1 cellular context compared by ENCODE assay signal in genomic region chr15:36940636-36941285, GRCh38.
A peak's percentile ranks its signal among the peaks of the same experiment; 100 is the strongest.
TF ChIP-seq lines count a peak whose summit lies in the region.

No MANE protein-coding gene starts in this region.

TF ChIP-seq in GM12878, 131 proteins besides CTCF, POLR2A, EP300 and RAD21 (continued from another document):
- TF ChIP-seq, protein P1, sequence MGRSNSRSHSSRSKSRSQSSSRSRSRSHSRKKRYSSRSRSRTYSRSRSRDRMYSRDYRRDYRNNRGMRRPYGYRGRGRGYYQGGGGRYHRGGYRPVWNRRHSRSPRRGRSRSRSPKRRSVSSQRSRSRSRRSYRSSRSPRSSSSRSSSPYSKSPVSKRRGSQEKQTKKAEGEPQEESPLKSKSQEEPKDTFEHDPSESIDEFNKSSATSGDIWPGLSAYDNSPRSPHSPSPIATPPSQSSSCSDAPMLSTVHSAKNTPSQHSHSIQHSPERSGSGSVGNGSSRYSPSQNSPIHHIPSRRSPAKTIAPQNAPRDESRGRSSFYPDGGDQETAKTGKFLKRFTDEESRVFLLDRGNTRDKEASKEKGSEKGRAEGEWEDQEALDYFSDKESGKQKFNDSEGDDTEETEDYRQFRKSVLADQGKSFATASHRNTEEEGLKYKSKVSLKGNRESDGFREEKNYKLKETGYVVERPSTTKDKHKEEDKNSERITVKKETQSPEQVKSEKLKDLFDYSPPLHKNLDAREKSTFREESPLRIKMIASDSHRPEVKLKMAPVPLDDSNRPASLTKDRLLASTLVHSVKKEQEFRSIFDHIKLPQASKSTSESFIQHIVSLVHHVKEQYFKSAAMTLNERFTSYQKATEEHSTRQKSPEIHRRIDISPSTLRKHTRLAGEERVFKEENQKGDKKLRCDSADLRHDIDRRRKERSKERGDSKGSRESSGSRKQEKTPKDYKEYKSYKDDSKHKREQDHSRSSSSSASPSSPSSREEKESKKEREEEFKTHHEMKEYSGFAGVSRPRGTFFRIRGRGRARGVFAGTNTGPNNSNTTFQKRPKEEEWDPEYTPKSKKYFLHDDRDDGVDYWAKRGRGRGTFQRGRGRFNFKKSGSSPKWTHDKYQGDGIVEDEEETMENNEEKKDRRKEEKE (IDR thresholded peaks at IDR 0.05), result no peak
- no peak for TF ChIP-seq USF1 (IDR thresholded peaks at IDR 0.05; ENCODE audit: borderline replicate concordance, extremely low read length, insufficient read depth, low read depth, low read length)
- 0 out of 2 replicates have a peak, but pooled peaks have one; percentile 31 for TF ChIP-seq MTA2 (IDR thresholded peaks at IDR 0.05; ENCODE audit: low read depth)
- peak; percentile 32 for TF ChIP-seq PBX3 (IDR thresholded peaks at IDR 0.05; ENCODE audit: insufficient replicate concordance, low read depth, low read length)
TF ChIP-seq in GM12878: peak in this region for 4.
